ENCODE assay signal across 20 cellular contexts in genomic region chr17:8426094-8426720, GRCh38. TPM values are rescaled to one million over a fixed set of nuclear protein-coding genes. Genes with fewer than 3 reads are reported as not detected.
DNase-seq lines count a peak whose midpoint lies in the region; ATAC-seq and FAIRE-seq lines count a peak whose summit lies in the region.
"Had no signal": no experiment of that assay in that cellular context is flagged by ENCODE, and none has a peak within 500 bp of the region (broad histone marks: within the 10 kb centered on the region; RNA-seq: fewer than 3 reads in every experiment).

No MANE protein-coding gene starts in this region.

- no peaks in the 10 kb centered on the region for H3K4me1 Mint-ChIP-seq in activated T-helper 2 cell treated with anti-CD3 and anti-CD28 coated beads, Interferon-gamma antibody, Interleukin-2, Interleukin-4, amounts not matched to agents 10 μg/mL and 5 μg/mL and 100 μg/mL, durations not matched to agents 14 hours and 24 hours and 36 hours (ENCODE audit: low read depth)

- ATAC-seq in left colon, result peak; percentile 98
- no peak for ATAC-seq in HG02763 (IDR thresholded peaks at IDR 0.05; ENCODE audit: unreplicated experiment)
- ATAC-seq: A549 had no signal

- WGBS in small intestine, 3 donors, result 18 to 63% (median 39%) methylated on average over 6 of the region's 6 CpGs

- peaks cover 2 to 4% of the 10 kb centered on the region in 2 donors for H3K4me1 ChIP-seq in small intestine (ENCODE audit: control insufficient read depth in 2 of 2, insufficient read depth in 1 of 2, low read depth in 1 of 2, low read length in 1 of 2)
- H3K4me1 ChIP-seq: SJSA1 had no signal

- no peaks in the 10 kb centered on the region for H3K36me3 ChIP-seq in small intestine (ENCODE audit: control insufficient read depth in 2 of 2, insufficient read depth in 2 of 2, low read length in 2 of 2)
- H3K36me3 ChIP-seq: SJSA1 had no signal

- DNase-seq in NCI-H748 (lab: John Stamatoyannopoulos, UW; ENCODE audit: unreplicated experiment) (peak; percentile 20), NCI-H748 treated with DMSO at 0.1 percent for 48 hours (lab: John Stamatoyannopoulos, UW) (no peak), left colon (peak; percentile 67 to 72), small intestine (peak; percentile 87), occipital lobe (lab: John Stamatoyannopoulos, UW) (no peak)
- DNase-seq in activated T-helper 2 cell treated with anti-CD3 and anti-CD28 coated beads, Interferon-gamma antibody, Interleukin-2, Interleukin-4, amounts not matched to agents 10 μg/mL and 5 μg/mL and 100 μg/mL, durations not matched to agents 14 hours and 24 hours and 36 hours (ENCODE audit: low spot score), result peak; percentile 4
- DNase-seq in activated CD8-positive, alpha-beta memory T cell treated with anti-CD3 and anti-CD28 coated beads for 24 hours, result no peak
- DNase-seq: C1 segment of cervical spinal cord, EL, NCI-H1048, NCI-H1436 treated with DMSO at 0.1 percent for 48 hours, NCI-H2107, NCI-H526 treated with DMSO at 0.1 percent for 48 hours had no signal

- no peaks in the 10 kb centered on the region for H3K36me3 Mint-ChIP-seq in activated T-helper 2 cell treated with anti-CD3 and anti-CD28 coated beads, Interferon-gamma antibody, Interleukin-2, Interleukin-4, amounts not matched to agents 10 μg/mL and 5 μg/mL and 100 μg/mL, durations not matched to agents 14 hours and 24 hours and 36 hours (ENCODE audit: low read depth)

- FAIRE-seq in small intestine (lab: Jason Lieb, UNC), result no peak
- FAIRE-seq: A549, H54 had no signal

- no peak overlapping the region for H3K27ac Mint-ChIP-seq in activated T-helper 2 cell treated with anti-CD3 and anti-CD28 coated beads, Interferon-gamma antibody, Interleukin-2, Interleukin-4, amounts not matched to agents 10 μg/mL and 5 μg/mL and 100 μg/mL, durations not matched to agents 14 hours and 24 hours and 36 hours

- peaks cover 27% of the 10 kb centered on the region for H3K27me3 Mint-ChIP-seq in activated T-helper 2 cell treated with anti-CD3 and anti-CD28 coated beads, Interferon-gamma antibody, Interleukin-2, Interleukin-4, amounts not matched to agents 10 μg/mL and 5 μg/mL and 100 μg/mL, durations not matched to agents 14 hours and 24 hours and 36 hours (ENCODE audit: low read depth)

- intact Hi-C loops in activated T-helper 2 cell treated with anti-CD3 and anti-CD28 coated beads, Interferon-gamma antibody, Interleukin-2, Interleukin-4, amounts not matched to agents 10 μg/mL and 5 μg/mL and 100 μg/mL, durations not matched to agents 14 hours and 24 hours and 36 hours (cut with micrococcal nuclease), result no loop called here
- intact Hi-C loops in left colon (cut with DNase I, micrococcal nuclease), result no loop called here

- H3K9me3 ChIP-seq in small intestine (ENCODE audit: control insufficient read depth, low read depth), result no peaks in the 10 kb centered on the region
- H3K9me3 ChIP-seq: A549, SJSA1 had no signal

- no peak overlapping the region for H3K4me3 ChIP-seq in small intestine (ENCODE audit: low read depth in 1 of 2, low read length in 2 of 2)
- H3K4me3 ChIP-seq: A549, PC-9, SJSA1 had no signal

- H3K27me3 ChIP-seq in small intestine (ENCODE audit: control insufficient read depth in 2 of 2, insufficient read depth in 2 of 2, low read length in 2 of 2), result no peaks in the 10 kb centered on the region
- H3K27me3 ChIP-seq: SJSA1 had no signal

- H3K4me3 Mint-ChIP-seq in activated T-helper 2 cell treated with anti-CD3 and anti-CD28 coated beads, Interferon-gamma antibody, Interleukin-2, Interleukin-4, amounts not matched to agents 10 μg/mL and 5 μg/mL and 100 μg/mL, durations not matched to agents 14 hours and 24 hours and 36 hours (ENCODE audit: low read depth), result no peak overlapping the region

- no peak overlapping the region for H3K27ac ChIP-seq in small intestine (ENCODE audit: low read depth in 1 of 2, low read length in 1 of 2)
- H3K27ac ChIP-seq: A549, KMS-11, PC-9, SJSA1 had no signal

- H3K9me3 Mint-ChIP-seq in activated T-helper 2 cell treated with anti-CD3 and anti-CD28 coated beads, Interferon-gamma antibody, Interleukin-2, Interleukin-4, amounts not matched to agents 10 μg/mL and 5 μg/mL and 100 μg/mL, durations not matched to agents 14 hours and 24 hours and 36 hours, result no peaks in the 10 kb centered on the region

RNA-seq across cellular contexts. Expression of gene NDEL1, which starts 9.5 kb away (rescaled TPM):
- 66.6 and 66.9 TPM in 2 replicates for total RNA-seq in activated T-helper 2 cell treated with anti-CD3 and anti-CD28 coated beads, Interferon-gamma antibody, Interleukin-2, Interleukin-4, amounts not matched to agents 10 μg/mL and 5 μg/mL and 100 μg/mL, durations not matched to agents 14 hours and 24 hours and 36 hours
- total RNA-seq in left colon (10 to 100 TPM; 52.0 to 65.4 TPM), occipital lobe (47.7 TPM)
- polyA plus RNA-seq in small intestine, result 10 to 100 TPM; 24.7 to 30.6 (median 29.2) TPM

RNA-seq across cellular contexts. Expression of gene RNF222, which starts 28.6 kb away (rescaled TPM):
- total RNA-seq in activated T-helper 2 cell treated with anti-CD3 and anti-CD28 coated beads, Interferon-gamma antibody, Interleukin-2, Interleukin-4, amounts not matched to agents 10 μg/mL and 5 μg/mL and 100 μg/mL, durations not matched to agents 14 hours and 24 hours and 36 hours, result not detected in 2 replicates
- total RNA-seq in left colon (not detected), occipital lobe (not detected)
- polyA plus RNA-seq in small intestine, result not detected
- total RNA-seq: M059J, SJSA1 had no signal
- polyA plus RNA-seq: A549 had no signal

RNA-seq across cellular contexts. Expression of gene RPL26, which starts 43.2 kb away (rescaled TPM):
- total RNA-seq in activated T-helper 2 cell treated with anti-CD3 and anti-CD28 coated beads, Interferon-gamma antibody, Interleukin-2, Interleukin-4, amounts not matched to agents 10 μg/mL and 5 μg/mL and 100 μg/mL, durations not matched to agents 14 hours and 24 hours and 36 hours, result 2,352 and 2,379 TPM in 2 replicates
- total RNA-seq in left colon (1,000 to 10,000 TPM; 1,187 to 1,236 TPM), occipital lobe (3,834 TPM)
- 1,000 to 10,000 TPM; 2,296 to 5,457 (median 4,090) TPM for polyA plus RNA-seq in small intestine

Comparison
In these comparisons a context has a peak if more than half of its experiments do, and no peak if none do; other contexts are left out.
1. DNase-seq: peak in NCI-H748 (single experiment), activated T-helper 2 cell treated with anti-CD3 and anti-CD28 coated beads, Interferon-gamma antibody, Interleukin-2, Interleukin-4, amounts not matched to agents 10 μg/mL and 5 μg/mL and 100 μg/mL, durations not matched to agents 14 hours and 24 hours and 36 hours (single experiment), left colon (2 of 2) and small intestine (single experiment); none in NCI-H748 treated with DMSO at 0.1 percent for 48 hours (single experiment), occipital lobe (single experiment) and activated CD8-positive, alpha-beta memory T cell treated with anti-CD3 and anti-CD28 coated beads for 24 hours (single experiment).